9 cellular contexts compared by ENCODE assay signal in genomic region chr12:95385246-95385645, GRCh38.
DNase-seq lines count a peak whose midpoint lies in the region; ATAC-seq and TF ChIP-seq lines count a peak whose summit lies in the region.
"Had no signal": no experiment of that assay in that cellular context is flagged by ENCODE, and none has a peak within 500 bp of the region (broad histone marks: within the 10 kb centered on the region; RNA-seq: fewer than 3 reads in every experiment).

No MANE protein-coding gene starts in this region.

- no peak for TF ChIP-seq EP300 in gastroesophageal sphincter (IDR thresholded peaks at IDR 0.05)

- no peak overlapping the region for H2BK15ac ChIP-seq in neuronal stem cell (ENCODE audit: low read length)

- H3K9me3 ChIP-seq in gastroesophageal sphincter (no peaks in the 10 kb centered on the region), neuronal stem cell (replicated peaks in 1 of 2; ENCODE audit: control insufficient read depth in 2 of 2, insufficient read depth in 1 of 2, low read depth in 1 of 2, low read length in 2 of 2) (no peaks in the 10 kb centered on the region)

- no peak overlapping the region for H4K91ac ChIP-seq in neuronal stem cell (ENCODE audit: low read depth, low read length, poor library complexity)

- no peak overlapping the region for H3K14ac ChIP-seq in neuronal stem cell (ENCODE audit: low read length)

- H3K4me3 ChIP-seq in gastroesophageal sphincter (peak overlapping the region; percentile 44 to 64), neuronal stem cell (ENCODE audit: low read length in 2 of 2) (no peak overlapping the region)

- no peak overlapping the region for H2AK5ac ChIP-seq in neuronal stem cell (ENCODE audit: low read depth, low read length)

- no peak overlapping the region for H2BK5ac ChIP-seq in neuronal stem cell (ENCODE audit: low read length)

- no peak overlapping the region for H2AFZ ChIP-seq in neuronal stem cell (ENCODE audit: low read length)

- peaks cover 2 to 54% (median 11%) of the 10 kb centered on the region in 3 donors for H3K4me1 ChIP-seq in gastroesophageal sphincter
- peaks cover 0 to 2% of the 10 kb centered on the region in 2 donors for H3K4me1 ChIP-seq in neuronal stem cell (ENCODE audit: control insufficient read depth in 2 of 2, insufficient read depth in 1 of 2, low read depth in 1 of 2, low read length in 2 of 2)

- H3K23ac ChIP-seq in neuronal stem cell (ENCODE audit: low read depth, low read length, poor library complexity) = no peak overlapping the region

- no peaks in the 10 kb centered on the region for H3K36me3 ChIP-seq in gastroesophageal sphincter
- no peaks in the 10 kb centered on the region for H3K36me3 ChIP-seq in neuronal stem cell (replicated peaks in 1 of 2; ENCODE audit: control insufficient read depth in 2 of 2, insufficient read depth in 2 of 2, low read length in 2 of 2)

- no peak for TF ChIP-seq POLR2A in gastroesophageal sphincter (IDR thresholded peaks at IDR 0.05)

- no peak overlapping the region for H2BK120ac ChIP-seq in neuronal stem cell (ENCODE audit: low read depth, low read length)

- H4K8ac ChIP-seq in neuronal stem cell (ENCODE audit: low read depth, low read length) = no peak overlapping the region

- no peaks in the 10 kb centered on the region for H3K27me3 ChIP-seq in gastroesophageal sphincter
- H3K27me3 ChIP-seq in neuronal stem cell (ENCODE audit: control insufficient read depth in 3 of 3, insufficient read depth in 3 of 3, low read depth in 1 of 3, low read length in 3 of 3) = no peaks in the 10 kb centered on the region

- DNase-seq in DMS 273 treated with DMSO at 0.1 percent for 48 hours (lab: John Stamatoyannopoulos, UW) = peak; percentile 25
- DNase-seq in amniotic stem cell (lab: John Stamatoyannopoulos, UW) = peak; percentile 19
- DNase-seq in renal cortical epithelial cell (ENCODE audit: low read depth) = peak; percentile 50
- DNase-seq in NCI-H1930 (lab: John Stamatoyannopoulos, UW) = no peak
- DNase-seq in neuronal stem cell (ENCODE audit: low spot score) = no peak
- DNase-seq: SW 1271 had no signal

- no peaks in the 10 kb centered on the region for H3K79me1 ChIP-seq in neuronal stem cell (ENCODE audit: low read depth, low read length)

- 9 to 11% methylated on average over 6 to 7 of the region's 7 CpGs for WGBS in gastroesophageal sphincter (ENCODE audit: low coverage in 1 of 2), 2 donors
- whole genome bisulfite sequencing in neuronal stem cell (ENCODE audit: extremely low coverage in 2 of 2, insufficient read length in 2 of 2, insufficient replicate concordance in 1 of 2), 2 donors = no CpG with 5 or more reads among the region's 7 CpGs

- ATAC-seq in gastroesophageal sphincter (peak; percentile 83), GM21529 (IDR thresholded peaks at IDR 0.05; ENCODE audit: unreplicated experiment) (no peak), HG02798 (IDR thresholded peaks at IDR 0.05; ENCODE audit: poor library complexity, unreplicated experiment) (no peak)

- no peak overlapping the region for H2BK12ac ChIP-seq in neuronal stem cell (ENCODE audit: low read length)

- H3K18ac ChIP-seq in neuronal stem cell (ENCODE audit: low read length) = no peak overlapping the region

- H3K9ac ChIP-seq in neuronal stem cell (ENCODE audit: low read depth, low read length, poor library complexity) = no peak overlapping the region

- H3K4me2 ChIP-seq in neuronal stem cell (ENCODE audit: insufficient read depth, low read length, poor library complexity, severe bottlenecking) = no peak overlapping the region

- peak in 3 of 4 experiments; percentile 9 to 34 (median 24) for TF ChIP-seq CTCF in gastroesophageal sphincter (IDR thresholded peaks at IDR 0.05)

- H3K27ac ChIP-seq in gastroesophageal sphincter = peak overlapping the region; percentile 82 to 98 (median 86)
- no peak overlapping the region for H3K27ac ChIP-seq in neuronal stem cell (replicated peaks; ENCODE audit: low read length)

- no peak overlapping the region for H3K4ac ChIP-seq in neuronal stem cell (ENCODE audit: low read length)

Comparison
In these comparisons a context has a peak if more than half of its experiments do, and no peak if none do; other contexts are left out.
1. DNase-seq: peak in DMS 273 treated with DMSO at 0.1 percent for 48 hours (single experiment), amniotic stem cell (single experiment) and renal cortical epithelial cell (single experiment); none in NCI-H1930 (0 of 2) and neuronal stem cell (single experiment).
2. H3K4me3 ChIP-seq: peak in gastroesophageal sphincter (2 of 2); none in neuronal stem cell (0 of 2).